12 cellular contexts compared by ENCODE assay signal in the genomic region with DNA sequence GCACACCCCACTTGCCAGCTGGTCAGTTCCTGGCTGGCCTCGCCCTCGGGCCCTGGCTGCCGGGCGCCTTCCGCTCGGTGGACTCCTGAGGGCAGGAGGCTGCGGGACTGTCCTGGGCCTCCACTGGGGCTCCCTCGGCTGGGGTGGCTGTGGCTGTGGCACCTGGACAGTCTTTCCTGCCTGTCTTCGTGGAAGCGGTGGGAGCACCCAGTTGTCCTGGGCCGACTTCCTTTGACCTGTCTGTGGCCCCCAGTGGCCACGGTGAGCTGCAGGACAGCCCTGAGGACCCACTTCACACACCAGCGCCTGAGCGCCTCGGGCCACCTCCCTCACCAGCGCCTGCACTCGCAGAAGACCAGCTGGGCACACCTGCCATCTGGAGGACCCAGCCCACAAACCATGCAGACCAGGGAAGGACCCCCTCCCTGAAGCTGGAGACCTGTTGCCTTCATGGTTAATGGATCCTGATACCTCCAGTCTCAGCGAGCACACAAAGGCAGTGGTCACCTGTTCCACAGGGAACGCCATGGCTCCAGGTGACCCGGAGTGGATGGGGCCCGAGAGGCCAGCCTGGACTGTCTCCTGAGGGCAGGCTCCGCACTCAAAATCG. TPM values are rescaled to one million over a fixed set of nuclear protein-coding genes. Genes with fewer than 3 reads are reported as not detected.
DNase-seq lines count a peak whose midpoint lies in the region; ATAC-seq and TF ChIP-seq lines count a peak whose summit lies in the region.
"Had no signal": no experiment of that assay in that cellular context is flagged by ENCODE, and none has a peak within 500 bp of the region (broad histone marks: within the 10 kb centered on the region; RNA-seq: fewer than 3 reads in every experiment).

No MANE protein-coding gene starts in this region.

- H3K36me3 Mint-ChIP-seq in CD4-positive, alpha-beta T cell (ENCODE audit: low read depth), result no peaks in the 10 kb centered on the region
- H3K36me3 Mint-ChIP-seq: activated naive CD4-positive, alpha-beta T cell treated with anti-CD3 and anti-CD28 coated beads, Interleukin-2, amount 50 U/mL, for 24 hours had no signal

- no peak for ATAC-seq in Panc1
- ATAC-seq in CD4-positive, alpha-beta T cell (ENCODE audit: poor library complexity), result no peak

- no peak for TF ChIP-seq POLR2A in uterus (IDR thresholded peaks at IDR 0.05)

- H3K27me3 ChIP-seq in Panc1 (ENCODE audit: control insufficient read depth, insufficient read depth, low read length) (no peaks in the 10 kb centered on the region), esophagus (ENCODE audit: control insufficient read depth in 1 of 2, insufficient read depth in 2 of 2, low read length in 2 of 2) (no peaks in the 10 kb centered on the region), osteoblast (ENCODE audit: insufficient read depth, low read length) (no peaks in the 10 kb centered on the region), uterus (no peaks in the 10 kb centered on the region)
- H3K27me3 ChIP-seq in CD4-positive, alpha-beta T cell (ENCODE audit: control insufficient read depth, insufficient read depth, low read length), result peaks cover 17% of the 10 kb centered on the region

- H2AFZ ChIP-seq in osteoblast (ENCODE audit: low read length), result no peak overlapping the region

- TF ChIP-seq CTCF in Panc1 (IDR thresholded peaks at IDR 0.05) (no peak), osteoblast (IDR thresholded peaks at IDR 0.05; ENCODE audit: extremely low read depth, low read depth, low read length) (no peak), uterus (IDR thresholded peaks at IDR 0.05) (no peak)
- no peak for TF ChIP-seq CTCF in CD4-positive, alpha-beta T cell (IDR thresholded peaks at IDR 0.05)

- no peak overlapping the region for H3K4me3 Mint-ChIP-seq in CD4-positive, alpha-beta T cell
- H3K4me3 Mint-ChIP-seq: activated naive CD4-positive, alpha-beta T cell treated with anti-CD3 and anti-CD28 coated beads, Interleukin-2, amount 50 U/mL, for 24 hours had no signal

- DNase-seq in Panc1 (ENCODE audit: low read depth, low spot score) (no peak), osteoblast (ENCODE audit: insufficient read length, low spot score, missing footprints) (peak; percentile 73), uterus (no peak), NCI-H69 (lab: John Stamatoyannopoulos, UW) (no peak)
- DNase-seq in stimulated activated CD4-positive, alpha-beta T cell treated with anti-CD3 and anti-CD28 coated beads, Interleukin-2, amount 100 ng/mL, for 24 hours, result no peak
- no peak for DNase-seq in CD4-positive, alpha-beta T cell
- DNase-seq: activated CD4-positive, alpha-beta T cell treated with anti-CD3 and anti-CD28 coated beads for 1 hour; activated CD8-positive, alpha-beta memory T cell treated with anti-CD3 and anti-CD28 coated beads, Interleukin-2, amount 50 U/mL, for 48 hours; DMS79 had no signal

- in situ Hi-C loops in Panc1 (cut with HindIII; ENCODE audit: low pct_unique_long_range_greater_than_20kb, low sequenced_read_pairs), result no loop called here

- POLR2A ChIA-PET in Panc1 (lab: Charles Lee), result interaction anchor here (0.6 to 1.0 kb wide), 4 partner anchors 8 to 168 kb away, joined by 3 to 15 read pairs (median 3); partner anchors contain the start of gene TMEM80
- POLR2A ChIA-PET in CD4-positive, alpha-beta T cell (lab: Charles Lee), result interaction anchor here (1.6 kb wide), 1 partner anchor 9 kb away, joined by 10 read pairs; the partner anchor contains the start of genes DEAF1 and TMEM80

- CTCF ChIA-PET in Panc1 (lab: Charles Lee), result interaction anchor here (0.5 to 1.3 kb wide), 7 partner anchors 8 to 62 kb away, joined by 3 to 7 read pairs (median 5); partner anchors contain the start of gene TMEM80
- CTCF ChIA-PET in CD4-positive, alpha-beta T cell (lab: Charles Lee), result interaction anchor here (1.0 kb wide), 1 partner anchor 22 kb away, joined by 3 read pairs; no protein-coding TSS in a partner anchor

- H3K27ac Mint-ChIP-seq in CD4-positive, alpha-beta T cell, result no peak overlapping the region
- H3K27ac Mint-ChIP-seq: activated naive CD4-positive, alpha-beta T cell treated with anti-CD3 and anti-CD28 coated beads, Interleukin-2, amount 50 U/mL, for 24 hours had no signal

- H4K20me1 ChIP-seq in osteoblast (ENCODE audit: insufficient read depth, low read length), result peaks cover 4% of the 10 kb centered on the region

- H3K4me3 ChIP-seq in Panc1 (ENCODE audit: low read depth in 2 of 2, low read length in 2 of 2), result peak overlapping the region; percentile 58 to 91
- H3K4me3 ChIP-seq in esophagus (ENCODE audit: low read depth in 1 of 2, low read length in 2 of 2), result peak overlapping the region; percentile 4 to 18
- H3K4me3 ChIP-seq in osteoblast (ENCODE audit: insufficient read depth, low read length), result no peak overlapping the region
- H3K4me3 ChIP-seq in uterus, result no peak overlapping the region
- H3K4me3 ChIP-seq: BLaER1 had no signal

- peaks cover 14% of the 10 kb centered on the region for H3K27me3 Mint-ChIP-seq in CD4-positive, alpha-beta T cell
- H3K27me3 Mint-ChIP-seq: activated naive CD4-positive, alpha-beta T cell treated with anti-CD3 and anti-CD28 coated beads, Interleukin-2, amount 50 U/mL, for 24 hours had no signal

- H3K4me1 Mint-ChIP-seq in CD4-positive, alpha-beta T cell (ENCODE audit: low read depth), result peaks cover 6% of the 10 kb centered on the region
- H3K4me1 Mint-ChIP-seq: activated naive CD4-positive, alpha-beta T cell treated with anti-CD3 and anti-CD28 coated beads, Interleukin-2, amount 50 U/mL, for 24 hours had no signal

- 76 to 81% methylated on average over 22 to 23 of the region's 23 CpGs for WGBS in esophagus, 2 donors

- no peak overlapping the region for H3K4me2 ChIP-seq in osteoblast (ENCODE audit: insufficient read depth, low read length)
- H3K4me2 ChIP-seq: BLaER1 had no signal

- intact Hi-C loops in Panc1 (cut with micrococcal nuclease; ENCODE audit: unreplicated experiment), result no loop called here
- intact Hi-C loops in uterus (cut with DNase I; ENCODE audit: low total_unique reads), result no loop called here
- intact Hi-C loops in CD4-positive, alpha-beta T cell (cut with DNase I, micrococcal nuclease), result no loop called here

- H3K36me3 ChIP-seq in Panc1 (ENCODE audit: control insufficient read depth, insufficient read depth, low read length) (no peaks in the 10 kb centered on the region; the same call in 1 of the 2 replicates), esophagus (ENCODE audit: control insufficient read depth in 2 of 2, insufficient read depth in 2 of 2, low read length in 1 of 2) (peaks cover 0 to 19% of the 10 kb centered on the region in 2 donors), osteoblast (ENCODE audit: insufficient read depth, low read length) (peaks cover 11% of the 10 kb centered on the region), uterus (no peaks in the 10 kb centered on the region)

- H3K79me2 ChIP-seq in osteoblast (ENCODE audit: insufficient read depth, low read length), result peaks cover 23% of the 10 kb centered on the region

- BruUV-seq in Panc1 (replicated peaks; lab: Mats Ljungman, UMichigan), result no TSS peak

- peak overlapping the region; percentile 79 for H3K27ac ChIP-seq in Panc1 (ENCODE audit: low read length)
- peak overlapping the region; percentile 91 to 97 for H3K27ac ChIP-seq in esophagus (ENCODE audit: low read depth in 2 of 2, low read length in 1 of 2)
- H3K27ac ChIP-seq in osteoblast (ENCODE audit: low read depth, low read length), result no peak overlapping the region
- peak overlapping the region; percentile 73 to 78 for H3K27ac ChIP-seq in uterus
- H3K27ac ChIP-seq in CD4-positive, alpha-beta T cell (ENCODE audit: low read depth, low read length), result no peak overlapping the region
- H3K27ac ChIP-seq: BLaER1 had no signal

- H3K9me3 ChIP-seq in Panc1 (ENCODE audit: control insufficient read depth, insufficient read depth, low read depth, low read length), result no peaks in the 10 kb centered on the region
- peaks cover 0 to 2% of the 10 kb centered on the region in 2 donors for H3K9me3 ChIP-seq in esophagus (ENCODE audit: control insufficient read depth in 2 of 2, insufficient read depth in 1 of 2, low read depth in 1 of 2, low read length in 1 of 2)
- H3K9me3 ChIP-seq in osteoblast (ENCODE audit: low read depth, low read length), result no peaks in the 10 kb centered on the region
- H3K9me3 ChIP-seq in uterus, result no peaks in the 10 kb centered on the region
- no peaks in the 10 kb centered on the region for H3K9me3 ChIP-seq in CD4-positive, alpha-beta T cell (ENCODE audit: control insufficient read depth, low read length)

- H3K9me3 Mint-ChIP-seq in CD4-positive, alpha-beta T cell, result no peaks in the 10 kb centered on the region
- H3K9me3 Mint-ChIP-seq: activated naive CD4-positive, alpha-beta T cell treated with anti-CD3 and anti-CD28 coated beads, Interleukin-2, amount 50 U/mL, for 24 hours had no signal

- H3K4me1 ChIP-seq in Panc1 (ENCODE audit: control insufficient read depth, insufficient read depth, low read length) (peaks cover 58% of the 10 kb centered on the region), esophagus (ENCODE audit: control insufficient read depth in 2 of 2, insufficient read depth in 2 of 2, low read length in 1 of 2) (peaks cover 5 to 32% of the 10 kb centered on the region in 2 donors), osteoblast (ENCODE audit: insufficient read depth, low read length) (peaks cover 12% of the 10 kb centered on the region), uterus (peaks cover 0 to 4% of the 10 kb centered on the region in 2 donors)

RNA-seq across cellular contexts. Expression of gene EPS8L2, which starts 1.7 kb away (rescaled TPM):
- total RNA-seq in Panc1 (2021; ENCODE audit: unreplicated experiment), result 256 TPM
- polyA plus RNA-seq in Panc1 (2012; ENCODE audit: insufficient read length), result 495 TPM
- 100 to 1,000 TPM; 254 to 440 TPM for polyA plus RNA-seq in esophagus
- 29.7 and 30.1 TPM in 2 replicates for total RNA-seq in osteoblast
- 10 to 100 TPM; 12.2 to 52.8 (median 32.3) TPM for total RNA-seq in uterus
- total RNA-seq in CD4-positive, alpha-beta T cell, result 1 to 10 TPM; 3.5 to 4.0 TPM

RNA-seq across cellular contexts. Expression of gene TMEM80, which starts 8.7 kb away (rescaled TPM):
- total RNA-seq in Panc1 (2021; ENCODE audit: unreplicated experiment) (45.2 TPM), osteoblast (17.4 and 21.2 TPM in 2 replicates), uterus (10 to 100 TPM in 2 of 4 donors, 1 to 10 TPM in 2; 2.6 to 35.3 (median 8.1) TPM)
- polyA plus RNA-seq in Panc1 (2012; ENCODE audit: insufficient read length), result 35.2 TPM
- 10 to 100 TPM; 25.0 to 53.9 TPM for polyA plus RNA-seq in esophagus
- 10 to 100 TPM; 21.0 to 22.0 TPM for total RNA-seq in CD4-positive, alpha-beta T cell

RNA-seq across cellular contexts. Expression of gene DEAF1, which starts 9.3 kb away (rescaled TPM):
- total RNA-seq in Panc1 (2021; ENCODE audit: unreplicated experiment) (105 TPM), osteoblast (38.0 and 44.2 TPM in 2 replicates), uterus (10 to 100 TPM in 2 of 4 donors, 1 to 10 TPM in 2; 7.9 to 45.6 (median 20.4) TPM)
- polyA plus RNA-seq in Panc1 (2012; ENCODE audit: insufficient read length), result 143 TPM
- polyA plus RNA-seq in esophagus, result 10 to 100 TPM; 20.3 to 42.4 TPM
- total RNA-seq in CD4-positive, alpha-beta T cell, result 10 to 100 TPM; 68.4 to 79.6 TPM

RNA-seq across cellular contexts. Expression of gene TALDO1, which starts 43.0 kb away (rescaled TPM):
- total RNA-seq in Panc1 (2021; ENCODE audit: unreplicated experiment) (257 TPM), osteoblast (204 TPM in 2 replicates), uterus (100 to 1,000 TPM in 1 of 4 donors, 10 to 100 TPM in 3; 60.3 to 146 (median 66.9) TPM)
- polyA plus RNA-seq in Panc1 (2012; ENCODE audit: insufficient read length), result 397 TPM
- polyA plus RNA-seq in esophagus, result 100 to 1,000 TPM; 228 to 278 TPM
- 10 to 100 TPM; 26.2 to 27.7 TPM for total RNA-seq in CD4-positive, alpha-beta T cell

Comparison
In these comparisons a context has a peak if more than half of its experiments do, and no peak if none do; other contexts are left out.
1. H3K27ac ChIP-seq: peak in Panc1 (single experiment), esophagus (2 of 2) and uterus (2 of 2); none in osteoblast (single experiment) and CD4-positive, alpha-beta T cell (single experiment).
2. H3K4me3 ChIP-seq: peak in Panc1 (2 of 2) and esophagus (2 of 2); none in osteoblast (single experiment) and uterus (0 of 2).